15 cellular contexts compared by ENCODE assay signal in genomic region chr15:91478717-91479191, GRCh38.
"Had no signal": no experiment of that assay in that cellular context is flagged by ENCODE, and none has a peak within 500 bp of the region (broad histone marks: within the 10 kb centered on the region; RNA-seq: fewer than 3 reads in every experiment).

No MANE protein-coding gene starts in this region.

- H3K4me3 ChIP-seq: dorsolateral prefrontal cortex, lower lobe of right lung, thyroid gland had no signal

- H3K9me3 Mint-ChIP-seq: nephron had no signal

- H3K27ac Mint-ChIP-seq: nephron had no signal

- DNase-seq: activated gamma-delta T cell treated with Interleukin-2 at 50 U/mL for 16 hours; aorta; brain microvascular endothelial cell; central memory CD4-positive, alpha-beta T cell; dorsolateral prefrontal cortex; foreskin fibroblast; hippocampal formation; islet precursor cell; left colon; lower lobe of right lung; stimulated activated CD8-positive, alpha-beta memory T cell treated with anti-CD3 and anti-CD28 coated beads, Interleukin-4, amount 100 ng/mL, for 48 hours; stimulated activated naive CD4-positive, alpha-beta T cell; T-helper 2 cell; thyroid gland had no signal

- ATAC-seq: left colon, lower lobe of right lung had no signal

- H3K4me1 Mint-ChIP-seq: nephron had no signal

- H3K4me3 Mint-ChIP-seq: nephron had no signal
